Comparison of ENCODE assay signal across 11 cellular contexts in the genomic region with DNA sequence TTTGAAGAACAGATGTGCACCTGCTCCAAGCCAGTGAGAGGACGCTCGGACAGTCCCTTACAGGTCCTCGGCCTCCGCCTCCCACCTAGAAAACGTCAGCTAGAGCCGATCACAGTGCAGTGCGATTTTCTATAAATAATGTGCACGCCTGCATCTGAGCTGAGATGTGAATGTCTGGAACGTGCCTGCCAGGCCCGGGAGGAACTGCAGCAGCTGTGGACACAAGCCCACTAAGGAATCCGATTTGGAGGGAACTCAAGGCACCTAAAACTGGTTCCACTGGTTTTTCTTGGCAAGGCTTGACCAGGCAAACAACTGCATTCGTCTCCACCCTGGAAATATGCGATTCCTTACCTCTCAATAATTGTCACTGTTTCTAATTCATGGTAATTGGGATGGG.
DNase-seq lines count a peak whose midpoint lies in the region; ATAC-seq and TF ChIP-seq lines count a peak whose summit lies in the region.
"Had no signal": no experiment of that assay in that cellular context is flagged by ENCODE, and none has a peak within 500 bp of the region (broad histone marks: within the 10 kb centered on the region; RNA-seq: fewer than 3 reads in every experiment).

No MANE protein-coding gene starts in this region.

- peaks cover 6 to 94% (median 27%) of the 10 kb centered on the region in 3 donors for H3K4me1 ChIP-seq in gastroesophageal sphincter

- H3K9me3 ChIP-seq in gastroesophageal sphincter = no peaks in the 10 kb centered on the region
- H3K9me3 ChIP-seq: HAP-1 had no signal

- no peaks in the 10 kb centered on the region for H3K4me1 Mint-ChIP-seq in stimulated activated memory B cell treated with anti-CD40 and anti-IgM and Interleukin-4, amounts not matched to agents 10 μg/mL and 1 μg/mL and 100 μg/mL, for 72 hours

- WGBS in gastroesophageal sphincter (ENCODE audit: low coverage in 1 of 2), 2 donors = 28 to 39% methylated on average over 3 to 13 of the region's 13 CpGs

- no peak overlapping the region for H3K4me3 ChIP-seq in gastroesophageal sphincter
- H3K4me3 ChIP-seq: HAP-1 had no signal

- H3K27me3 Mint-ChIP-seq in stimulated activated memory B cell treated with anti-CD40 and anti-IgM and Interleukin-4, amounts not matched to agents 10 μg/mL and 1 μg/mL and 100 μg/mL, for 72 hours = peaks cover 72% of the 10 kb centered on the region

- no peaks in the 10 kb centered on the region for H3K9me3 Mint-ChIP-seq in stimulated activated memory B cell treated with anti-CD40 and anti-IgM and Interleukin-4, amounts not matched to agents 10 μg/mL and 1 μg/mL and 100 μg/mL, for 72 hours

- no peaks in the 10 kb centered on the region for H3K27me3 ChIP-seq in gastroesophageal sphincter

- no peaks in the 10 kb centered on the region for H3K36me3 ChIP-seq in gastroesophageal sphincter
- H3K36me3 ChIP-seq: HAP-1 had no signal

- H3K4me3 Mint-ChIP-seq in stimulated activated memory B cell treated with anti-CD40 and anti-IgM and Interleukin-4, amounts not matched to agents 10 μg/mL and 1 μg/mL and 100 μg/mL, for 72 hours = no peak overlapping the region

- H3K27ac Mint-ChIP-seq in stimulated activated memory B cell treated with anti-CD40 and anti-IgM and Interleukin-4, amounts not matched to agents 10 μg/mL and 1 μg/mL and 100 μg/mL, for 72 hours = no peak overlapping the region

- intact Hi-C loops in posterior vena cava (cut with DNase I) = no loop called here

- peak overlapping the region in 3 of 4 donors; percentile 69 to 74 (median 70) for H3K27ac ChIP-seq in gastroesophageal sphincter

- TF ChIP-seq EP300 in gastroesophageal sphincter (IDR thresholded peaks at IDR 0.05) = no peak

- no peak for TF ChIP-seq CTCF in gastroesophageal sphincter (IDR thresholded peaks at IDR 0.05)

- no peak for TF ChIP-seq POLR2A in gastroesophageal sphincter (IDR thresholded peaks at IDR 0.05)

- ATAC-seq in gastroesophageal sphincter (peak; percentile 37), HG02623 (IDR thresholded peaks at IDR 0.05; ENCODE audit: unreplicated experiment) (no peak), HG03442 (IDR thresholded peaks at IDR 0.05; ENCODE audit: unreplicated experiment) (no peak)
- no peak for ATAC-seq in stimulated activated memory B cell treated with anti-CD40 and anti-IgM and Interleukin-4, amounts not matched to agents 10 μg/mL and 1 μg/mL and 100 μg/mL, for 72 hours
- ATAC-seq: left lobe of liver had no signal

- DNase-seq in DMS53 (lab: John Stamatoyannopoulos, UW) = peak; percentile 98
- peak; percentile 27 for DNase-seq in NCI-H345 treated with DMSO at 0.1 percent for 48 hours (lab: John Stamatoyannopoulos, UW; ENCODE audit: unreplicated experiment)
- peak; percentile 42 for DNase-seq in posterior vena cava (ENCODE audit: low spot score)
- DNase-seq in stimulated activated CD4-positive, alpha-beta T cell treated with anti-CD3 and anti-CD28 coated beads, Interleukin-2, amount 100 ng/mL, for 48 hours = no peak
- DNase-seq: AML-193 had no signal

- H3K36me3 Mint-ChIP-seq in stimulated activated memory B cell treated with anti-CD40 and anti-IgM and Interleukin-4, amounts not matched to agents 10 μg/mL and 1 μg/mL and 100 μg/mL, for 72 hours = no peaks in the 10 kb centered on the region

Comparison
In these comparisons a context has a peak if more than half of its experiments do, and no peak if none do; other contexts are left out.
1. DNase-seq: peak in DMS53 (single experiment), NCI-H345 treated with DMSO at 0.1 percent for 48 hours (single experiment) and posterior vena cava (single experiment); none in stimulated activated CD4-positive, alpha-beta T cell treated with anti-CD3 and anti-CD28 coated beads, Interleukin-2, amount 100 ng/mL, for 48 hours (0 of 2).